15 cellular contexts compared by ENCODE assay signal in the genomic region with DNA sequence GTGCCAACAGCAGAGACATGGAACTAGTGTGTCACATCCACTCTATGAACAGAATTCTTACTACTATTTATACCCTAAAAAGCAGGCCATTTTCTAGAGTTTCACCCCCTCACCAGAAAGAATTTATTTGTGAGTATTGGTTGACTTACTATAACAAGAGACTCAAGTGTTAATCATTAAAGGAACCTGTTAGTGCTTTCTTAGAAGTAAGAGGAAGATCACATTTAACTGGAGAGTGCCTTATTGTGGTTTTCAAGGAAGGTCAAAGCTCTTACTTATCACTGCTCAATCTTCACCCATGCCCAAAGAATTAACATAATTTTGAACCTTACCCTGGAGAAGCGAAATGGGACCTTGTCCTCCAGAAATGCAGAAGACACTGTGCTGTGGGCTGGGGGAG.
DNase-seq lines count a peak whose midpoint lies in the region; ATAC-seq lines count a peak whose summit lies in the region.
"Had no signal": no experiment of that assay in that cellular context is flagged by ENCODE, and none has a peak within 500 bp of the region (broad histone marks: within the 10 kb centered on the region; RNA-seq: fewer than 3 reads in every experiment).

No MANE protein-coding gene starts in this region.

- H3K27me3 Mint-ChIP-seq in activated naive CD8-positive, alpha-beta T cell treated with anti-CD3 and anti-CD28 coated beads, Interleukin-2, amount 50 U/mL, for 24 hours: no peaks in the 10 kb centered on the region
- H3K27me3 Mint-ChIP-seq: natural killer cell treated with Interleukin-12 subunit alpha and Interleukin-12 subunit beta and Interleukin-15 and Interleukin-18, amount 100 ng/mL, for 72 hours had no signal

- H3K27ac Mint-ChIP-seq in activated naive CD8-positive, alpha-beta T cell treated with anti-CD3 and anti-CD28 coated beads, Interleukin-2, amount 50 U/mL, for 24 hours: peak overlapping the region; percentile 77
- H3K27ac Mint-ChIP-seq: natural killer cell treated with Interleukin-12 subunit alpha and Interleukin-12 subunit beta and Interleukin-15 and Interleukin-18, amount 100 ng/mL, for 72 hours had no signal

- no peaks in the 10 kb centered on the region for H3K9me3 Mint-ChIP-seq in activated naive CD8-positive, alpha-beta T cell treated with anti-CD3 and anti-CD28 coated beads, Interleukin-2, amount 50 U/mL, for 24 hours
- H3K9me3 Mint-ChIP-seq: natural killer cell treated with Interleukin-12 subunit alpha and Interleukin-12 subunit beta and Interleukin-15 and Interleukin-18, amount 100 ng/mL, for 72 hours had no signal

- no peaks in the 10 kb centered on the region for H3K36me3 Mint-ChIP-seq in activated naive CD8-positive, alpha-beta T cell treated with anti-CD3 and anti-CD28 coated beads, Interleukin-2, amount 50 U/mL, for 24 hours (ENCODE audit: low read depth)
- H3K36me3 Mint-ChIP-seq: natural killer cell treated with Interleukin-12 subunit alpha and Interleukin-12 subunit beta and Interleukin-15 and Interleukin-18, amount 100 ng/mL, for 72 hours had no signal

- peaks cover 36% of the 10 kb centered on the region for H3K4me1 Mint-ChIP-seq in activated naive CD8-positive, alpha-beta T cell treated with anti-CD3 and anti-CD28 coated beads, Interleukin-2, amount 50 U/mL, for 24 hours

- no peak for DNase-seq in activated naive CD8-positive, alpha-beta T cell treated with anti-CD3 and anti-CD28 coated beads, Interleukin-2, amount 50 U/mL, for 24 hours
- no peak for DNase-seq in stimulated activated CD4-positive, alpha-beta T cell treated with anti-CD3 and anti-CD28 coated beads, Interleukin-4, amount 100 ng/mL, for 1 hour
- no peak for DNase-seq in NAMALWA (ENCODE audit: low spot score)
- DNase-seq in AG08396 (ENCODE audit: low spot score): no peak
- DNase-seq: activated T-cell treated with anti-CD3 and anti-CD28 coated beads, Interleukin-2, amount 50 U/mL, for 1 hour; anterior cingulate cortex; foreskin keratinocyte; HCEC 1CT; substantia nigra had no signal

- peak overlapping the region; percentile 7 for H3K4me3 Mint-ChIP-seq in activated naive CD8-positive, alpha-beta T cell treated with anti-CD3 and anti-CD28 coated beads, Interleukin-2, amount 50 U/mL, for 24 hours
- H3K4me3 Mint-ChIP-seq: natural killer cell treated with Interleukin-12 subunit alpha and Interleukin-12 subunit beta and Interleukin-15 and Interleukin-18, amount 100 ng/mL, for 72 hours had no signal

- ATAC-seq in GM18861 (IDR thresholded peaks at IDR 0.05; ENCODE audit: unreplicated experiment): peak; percentile 59
- peak; percentile 35 for ATAC-seq in GM21390 (IDR thresholded peaks at IDR 0.05; ENCODE audit: unreplicated experiment)
- ATAC-seq in HG03354 (IDR thresholded peaks at IDR 0.05; ENCODE audit: poor library complexity, severe bottlenecking, unreplicated experiment): peak; percentile 47
- peak; percentile 38 for ATAC-seq in activated naive CD8-positive, alpha-beta T cell treated with anti-CD3 and anti-CD28 coated beads, Interleukin-2, amount 50 U/mL, for 24 hours
- no peak for ATAC-seq in GM19328 (IDR thresholded peaks at IDR 0.05; ENCODE audit: unreplicated experiment)
- ATAC-seq: foreskin keratinocyte; GM12878; natural killer cell treated with Interleukin-12 subunit alpha and Interleukin-12 subunit beta and Interleukin-15 and Interleukin-18, amount 100 ng/mL, for 72 hours had no signal
